ENCODE assay signal across 14 cellular contexts in genomic region chr2:99403084-99403483, GRCh38.
DNase-seq lines count a peak whose midpoint lies in the region; ATAC-seq and TF ChIP-seq lines count a peak whose summit lies in the region.
"Had no signal": no experiment of that assay in that cellular context is flagged by ENCODE, and none has a peak within 500 bp of the region (broad histone marks: within the 10 kb centered on the region; RNA-seq: fewer than 3 reads in every experiment).

No MANE protein-coding gene starts in this region.

- no peak overlapping the region for H3K4me3 ChIP-seq in epithelial cell of esophagus (ENCODE audit: low read length)
- H3K4me3 ChIP-seq: adrenal gland, colonic mucosa had no signal

- DNase-seq in activated naive CD4-positive, alpha-beta T cell treated with anti-CD3 and anti-CD28 coated beads, Interleukin-2, amount 50 U/mL, for 72 hours (ENCODE audit: low spot score in 2 of 2): no peak
- no peak for DNase-seq in activated naive CD4-positive, alpha-beta T cell treated with Interleukin-2 at 50 U/mL for 16 hours
- peak; percentile 27 for DNase-seq in M059J (ENCODE audit: low read depth)
- DNase-seq in epithelial cell of esophagus (ENCODE audit: low read depth): peak; percentile 12
- DNase-seq in omental fat pad (ENCODE audit: low spot score): no peak
- no peak for DNase-seq in hypothalamus (lab: John Stamatoyannopoulos, UW)
- DNase-seq: activated CD8-positive, alpha-beta memory T cell treated with anti-CD3 and anti-CD28 coated beads for 24 hours; adrenal gland; colonic mucosa; DMS 273 treated with DMSO at 0.1 percent for 48 hours; NCI-H1436; NCI-H524 treated with DMSO at 0.1 percent for 48 hours had no signal

- ATAC-seq in activated naive CD4-positive, alpha-beta T cell treated with anti-CD3 and anti-CD28 coated beads, Interleukin-2, amount 50 U/mL, for 72 hours: peak; percentile 27 to 66
- ATAC-seq in omental fat pad (ENCODE audit: low FRiP score) (peak; percentile 7), GM19324 (IDR thresholded peaks at IDR 0.05; ENCODE audit: low FRiP score, unreplicated experiment) (no peak), HG03135 (IDR thresholded peaks at IDR 0.05; ENCODE audit: unreplicated experiment) (no peak)

- no peaks in the 10 kb centered on the region for H3K9me3 Mint-ChIP-seq in activated naive CD4-positive, alpha-beta T cell treated with anti-CD3 and anti-CD28 coated beads, Interleukin-2, amount 50 U/mL, for 72 hours

- TF ChIP-seq CTCF in epithelial cell of esophagus (IDR thresholded peaks at IDR 0.05; ENCODE audit: insufficient read depth, low read depth, low read length, missing control alignments) (no peak), omental fat pad (IDR thresholded peaks at IDR 0.05) (no peak)

- peak overlapping the region; percentile 58 to 84 for H3K27ac Mint-ChIP-seq in activated naive CD4-positive, alpha-beta T cell treated with anti-CD3 and anti-CD28 coated beads, Interleukin-2, amount 50 U/mL, for 72 hours

- H3K36me3 Mint-ChIP-seq in activated naive CD4-positive, alpha-beta T cell treated with anti-CD3 and anti-CD28 coated beads, Interleukin-2, amount 50 U/mL, for 72 hours: peaks cover 4 to 16% of the 10 kb centered on the region in 2 donors

Comparison
In these comparisons a context has a peak if more than half of its experiments do, and no peak if none do; other contexts are left out.
1. ATAC-seq: peak in activated naive CD4-positive, alpha-beta T cell treated with anti-CD3 and anti-CD28 coated beads, Interleukin-2, amount 50 U/mL, for 72 hours (2 of 2) and omental fat pad (single experiment); none in GM19324 (single experiment) and HG03135 (single experiment).
2. DNase-seq: peak in M059J (single experiment) and epithelial cell of esophagus (single experiment); none in activated naive CD4-positive, alpha-beta T cell treated with anti-CD3 and anti-CD28 coated beads, Interleukin-2, amount 50 U/mL, for 72 hours (0 of 2), activated naive CD4-positive, alpha-beta T cell treated with Interleukin-2 at 50 U/mL for 16 hours (single experiment), omental fat pad (single experiment) and hypothalamus (0 of 51).